8 cellular contexts compared by ENCODE assay signal in the genomic region with DNA sequence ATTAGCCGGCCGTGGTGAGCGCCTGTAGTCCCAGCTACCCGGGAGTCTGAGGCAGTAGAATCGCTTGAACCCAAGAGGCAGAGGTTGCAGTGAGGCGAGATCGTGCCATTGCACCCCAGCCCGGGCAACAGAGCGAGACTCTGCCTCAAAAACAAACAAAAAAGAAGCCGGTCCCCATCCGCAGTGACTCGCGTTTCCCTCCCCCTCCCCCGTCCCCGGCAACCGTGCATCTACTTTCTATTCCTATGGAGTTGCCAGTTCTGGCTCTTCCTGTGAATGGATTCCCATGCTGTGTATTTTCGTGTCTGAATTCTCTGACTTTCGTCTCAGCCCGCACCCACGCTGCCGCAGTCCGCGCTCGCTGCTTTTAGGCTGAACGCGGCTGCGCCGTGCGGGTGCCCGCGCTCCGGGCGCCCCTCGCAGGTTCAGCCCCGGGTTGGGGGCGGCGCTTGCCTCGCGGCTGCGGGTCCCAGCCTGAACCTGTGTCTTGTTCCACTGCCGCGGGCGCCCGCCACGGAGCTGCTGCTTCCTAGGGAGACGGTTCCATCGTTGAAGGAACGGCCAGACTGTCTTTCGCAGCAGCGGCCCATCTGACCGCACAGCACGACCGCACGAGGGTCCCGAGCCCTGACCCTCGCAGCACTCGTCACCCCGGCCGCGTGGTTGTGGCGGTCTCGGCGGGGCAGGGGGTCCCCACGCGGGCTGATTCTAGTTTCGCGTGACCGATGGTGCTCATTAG. TPM values are rescaled to one million over a fixed set of nuclear protein-coding genes. Genes with fewer than 3 reads are reported as not detected.
DNase-seq lines count a peak whose midpoint lies in the region; ATAC-seq, FAIRE-seq and TF ChIP-seq lines count a peak whose summit lies in the region.

No MANE protein-coding gene starts in this region.

- H3K4me3 Mint-ChIP-seq in activated CD8-positive, alpha-beta T cell treated with anti-CD3 and anti-CD28 coated beads for 36 hours = peak overlapping the region; percentile 83
- H3K4me3 Mint-ChIP-seq in stimulated activated memory B cell treated with anti-CD40 and anti-IgM and Interleukin-4, amounts not matched to agents 10 μg/mL and 1 μg/mL and 100 μg/mL, for 72 hours = peak overlapping the region; percentile 82

- H3K9me3 ChIP-seq in mucosa of descending colon = no peaks in the 10 kb centered on the region

- POLR2A ChIA-PET in activated CD8-positive, alpha-beta T cell treated with anti-CD3 and anti-CD28 coated beads for 36 hours (lab: Charles Lee) = interaction anchor here (0.8 to 3.6 kb wide), 7 partner anchors 9 to 177 kb away, joined by 3 to 12 read pairs (median 7); partner anchors contain the start of gene SLCO4A1

- peaks cover 25% of the 10 kb centered on the region for H3K36me3 Mint-ChIP-seq in activated CD8-positive, alpha-beta T cell treated with anti-CD3 and anti-CD28 coated beads for 36 hours (ENCODE audit: low read depth)
- H3K36me3 Mint-ChIP-seq in stimulated activated memory B cell treated with anti-CD40 and anti-IgM and Interleukin-4, amounts not matched to agents 10 μg/mL and 1 μg/mL and 100 μg/mL, for 72 hours = peaks cover 27% of the 10 kb centered on the region

- TF ChIP-seq POLR2A in GM19099 (IDR thresholded peaks at IDR 0.05; ENCODE audit: extremely low read depth, insufficient read length, low read depth) = peak; percentile 56

- peaks cover 30% of the 10 kb centered on the region for H3K4me1 ChIP-seq in mucosa of descending colon (ENCODE audit: low read depth)

- peaks cover 34% of the 10 kb centered on the region for H3K4me1 Mint-ChIP-seq in activated CD8-positive, alpha-beta T cell treated with anti-CD3 and anti-CD28 coated beads for 36 hours (ENCODE audit: low read depth)
- peaks cover 61% of the 10 kb centered on the region for H3K4me1 Mint-ChIP-seq in stimulated activated memory B cell treated with anti-CD40 and anti-IgM and Interleukin-4, amounts not matched to agents 10 μg/mL and 1 μg/mL and 100 μg/mL, for 72 hours

- TF ChIP-seq CTCF in 22Rv1 (IDR thresholded peaks at IDR 0.05) = no peak
- no peak for TF ChIP-seq CTCF in activated CD8-positive, alpha-beta T cell treated with anti-CD3 and anti-CD28 coated beads for 36 hours (IDR thresholded peaks at IDR 0.05)
- TF ChIP-seq CTCF in mucosa of descending colon (IDR thresholded peaks at IDR 0.05) = no peak
- TF ChIP-seq CTCF in D721Med (IDR thresholded peaks at IDR 0.05; ENCODE audit: insufficient read depth, missing control alignments) = no peak

- intact Hi-C loops in activated CD8-positive, alpha-beta T cell treated with anti-CD3 and anti-CD28 coated beads for 36 hours (cut with micrococcal nuclease) = loop anchor here (10.0 kb wide), 1 partner anchor 140 kb away; no protein-coding TSS in a partner anchor
- intact Hi-C loops in mucosa of descending colon (cut with DNase I, micrococcal nuclease) = no loop called here

- no peaks in the 10 kb centered on the region for H3K27me3 Mint-ChIP-seq in activated CD8-positive, alpha-beta T cell treated with anti-CD3 and anti-CD28 coated beads for 36 hours
- H3K27me3 Mint-ChIP-seq in stimulated activated memory B cell treated with anti-CD40 and anti-IgM and Interleukin-4, amounts not matched to agents 10 μg/mL and 1 μg/mL and 100 μg/mL, for 72 hours = no peaks in the 10 kb centered on the region

- H3K9me3 Mint-ChIP-seq in activated CD8-positive, alpha-beta T cell treated with anti-CD3 and anti-CD28 coated beads for 36 hours = no peaks in the 10 kb centered on the region
- no peaks in the 10 kb centered on the region for H3K9me3 Mint-ChIP-seq in stimulated activated memory B cell treated with anti-CD40 and anti-IgM and Interleukin-4, amounts not matched to agents 10 μg/mL and 1 μg/mL and 100 μg/mL, for 72 hours

- H3K27ac Mint-ChIP-seq in activated CD8-positive, alpha-beta T cell treated with anti-CD3 and anti-CD28 coated beads for 36 hours = peak overlapping the region; percentile 91
- H3K27ac Mint-ChIP-seq in stimulated activated memory B cell treated with anti-CD40 and anti-IgM and Interleukin-4, amounts not matched to agents 10 μg/mL and 1 μg/mL and 100 μg/mL, for 72 hours = peak overlapping the region; percentile 89

- no peak overlapping the region for H3K4me3 ChIP-seq in mucosa of descending colon

- peak overlapping the region; percentile 98 for H3K27ac ChIP-seq in 22Rv1

- CTCF ChIA-PET in activated CD8-positive, alpha-beta T cell treated with anti-CD3 and anti-CD28 coated beads for 36 hours (lab: Charles Lee) = interaction anchor here (0.9 to 4.7 kb wide), 5 partner anchors 9 to 179 kb away, joined by 3 to 33 read pairs (median 3); no protein-coding TSS in a partner anchor

- ATAC-seq in activated CD8-positive, alpha-beta T cell treated with anti-CD3 and anti-CD28 coated beads for 36 hours = peak; percentile 12
- peak; percentile 0 for ATAC-seq in mucosa of descending colon
- ATAC-seq in stimulated activated memory B cell treated with anti-CD40 and anti-IgM and Interleukin-4, amounts not matched to agents 10 μg/mL and 1 μg/mL and 100 μg/mL, for 72 hours = no peak

- DNase-seq in NCI-H526 (lab: John Stamatoyannopoulos, UW) (peak; percentile 63 to 91), mucosa of descending colon (peak; percentile 59 to 82 (median 76)), D721Med (ENCODE audit: insufficient read length, low spot score) (no peak)
- DNase-seq in activated CD8-positive, alpha-beta T cell treated with anti-CD3 and anti-CD28 coated beads for 36 hours = peak; percentile 83
- DNase-seq in effector CD4-positive, alpha-beta T cell = peak; percentile 53

- no peak for FAIRE-seq in D721Med (lab: Jason Lieb, UNC)

- H3K36me3 ChIP-seq in mucosa of descending colon (ENCODE audit: low read depth) = peaks cover 6% of the 10 kb centered on the region

RNA-seq across cellular contexts. Expression of gene MRGBP, which starts 1.1 kb away (rescaled TPM):
- 10 to 100 TPM; 18.5 to 18.9 TPM for total RNA-seq in activated CD8-positive, alpha-beta T cell treated with anti-CD3 and anti-CD28 coated beads for 36 hours
- total RNA-seq in mucosa of descending colon = 10 to 100 TPM in 1 of 3 donors, 1 to 10 TPM in 2; 7.1 to 11.0 (median 8.3) TPM

RNA-seq across cellular contexts. Expression of gene OGFR, which starts 9.4 kb away (rescaled TPM):
- total RNA-seq in activated CD8-positive, alpha-beta T cell treated with anti-CD3 and anti-CD28 coated beads for 36 hours = 10 to 100 TPM; 53.6 to 55.2 TPM
- 10 to 100 TPM; 39.3 to 63.1 (median 48.5) TPM for total RNA-seq in mucosa of descending colon

RNA-seq across cellular contexts. Expression of gene COL9A3, which starts 21.7 kb away (rescaled TPM):
- total RNA-seq in activated CD8-positive, alpha-beta T cell treated with anti-CD3 and anti-CD28 coated beads for 36 hours = not detected
- total RNA-seq in mucosa of descending colon = 10 to 100 TPM in 1 of 3 donors, 1 to 10 TPM in 1, under 1 TPM in 1; 0.70 to 12.4 (median 2.3) TPM
